In genomic region chrX:101348452-101349222, GRCh38 we compare ENCODE assay signal across 8 cellular contexts.
A peak's percentile ranks its signal among the peaks of the same experiment; 100 is the strongest.
DNase-seq lines count a peak whose midpoint lies in the region; ATAC-seq and TF ChIP-seq lines count a peak whose summit lies in the region.

Gene TIMM8A (minus strand): TSS chrX:101348742. CDS start chrX:101348664, 78 bp downstream.

- no peak for TF ChIP-seq CTCF in AG09309 (IDR thresholded peaks at IDR 0.05; ENCODE audit: control insufficient read depth, insufficient read depth, low read depth, low read length, missing control alignments)

- ATAC-seq in GM19023 (IDR thresholded peaks at IDR 0.05; ENCODE audit: unreplicated experiment): peak; percentile 99
- ATAC-seq in HG03175 (IDR thresholded peaks at IDR 0.05; ENCODE audit: unreplicated experiment): peak; percentile 99

- no peak for DNase-seq in AG09309 (ENCODE audit: low read depth)
- DNase-seq in NCI-H226: peak; percentile 59
- DNase-seq in activated CD4-positive, CD25-positive, alpha-beta regulatory T cell treated with anti-CD3 and anti-CD28 coated beads, Interleukin-2, amount 50 U/mL, for 72 hours: peak; percentile 76
- DNase-seq in cerebellar cortex (ENCODE audit: low spot score): peak; percentile 70
- peak; percentile 34 for DNase-seq in kidney glomerular epithelial cell (lab: John Stamatoyannopoulos, UW)
- DNase-seq in stimulated activated CD4-positive, alpha-beta T cell treated with anti-CD3 and anti-CD28 coated beads, Interleukin-1b, Interleukin-23, amount 100 ng/mL, for 1 hour (ENCODE audit: low read depth in 2 of 2): peak; percentile 27 to 58

- peak within 1 kb of the TSS; percentile 89 for H3K4me3 ChIP-seq in AG09309 (ENCODE audit: control insufficient read depth, low read depth, low read length)
